23 cellular contexts compared by ENCODE assay signal in the genomic region with DNA sequence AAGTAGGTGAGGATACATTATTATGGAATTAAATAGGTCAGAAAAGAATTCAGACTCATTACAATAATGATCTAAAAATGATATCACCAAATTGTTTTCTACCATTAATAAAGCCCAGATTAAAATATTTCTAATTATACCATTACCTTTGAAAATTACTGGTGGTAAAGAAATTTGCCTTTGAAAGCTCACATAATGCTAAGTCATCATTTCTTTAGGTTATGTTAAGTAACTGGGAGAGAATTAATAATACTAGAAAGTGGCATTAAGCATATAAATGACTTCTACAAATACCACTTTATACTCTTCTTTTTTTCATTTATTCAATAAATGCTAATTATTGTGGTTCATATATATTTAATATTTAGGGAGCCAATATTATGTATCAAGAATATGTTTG.
DNase-seq lines count a peak whose midpoint lies in the region; ATAC-seq, FAIRE-seq and TF ChIP-seq lines count a peak whose summit lies in the region.
"Had no signal": no experiment of that assay in that cellular context is flagged by ENCODE, and none has a peak within 500 bp of the region (broad histone marks: within the 10 kb centered on the region; RNA-seq: fewer than 3 reads in every experiment).

No MANE protein-coding gene starts in this region.

- no peak overlapping the region for H4K91ac ChIP-seq in IMR-90 (ENCODE audit: insufficient read depth, low read depth, low read length)
- no peak overlapping the region for H4K91ac ChIP-seq in H1 (replicated peaks; ENCODE audit: insufficient read length, low read length)

- no peaks in the 10 kb centered on the region for H3K9me1 ChIP-seq in IMR-90 (ENCODE audit: insufficient read depth, low read length)

- H3K23ac ChIP-seq in IMR-90 (ENCODE audit: low read depth, low read length) (no peak overlapping the region), H1 (ENCODE audit: insufficient read length) (no peak overlapping the region)

- TF ChIP-seq POLR2A in A549 (IDR thresholded peaks at IDR 0.05; ENCODE audit: low read length) = no peak
- TF ChIP-seq POLR2A in IMR-90 (IDR thresholded peaks at IDR 0.05; ENCODE audit: low read depth, low read length) = no peak
- no peak for TF ChIP-seq POLR2A in H1 (IDR thresholded peaks at IDR 0.05; ENCODE audit: control extremely low read depth in 1 of 2, low read depth in 2 of 2, low read length in 2 of 2)

- dilution Hi-C loops in IMR-90 (cut with HindIII; ENCODE audit: low sequenced_read_pairs, unreplicated experiment) = no loop called here

- H3K4me3 Mint-ChIP-seq in MCF 10A (ENCODE audit: unreplicated experiment) = no peak overlapping the region
- H3K4me3 Mint-ChIP-seq: B cell; CD4-positive, alpha-beta T cell; CD8-positive, alpha-beta T cell had no signal

- H2AFZ ChIP-seq in IMR-90 (replicated peaks; ENCODE audit: low read length, poor library complexity) (no peak overlapping the region), H1 (ENCODE audit: low read length) (no peak overlapping the region)

- FAIRE-seq in A549 (lab: Jason Lieb, UNC) (no peak), H1 (lab: Jason Lieb, UNC) (no peak)
- FAIRE-seq: A204.1, D721Med, GM12878, GM12892, GM18507, GM19239 had no signal

- H2BK15ac ChIP-seq in IMR-90 (ENCODE audit: low read depth, low read length) (no peak overlapping the region), H1 (ENCODE audit: low read length) (no peak overlapping the region)

- DNase-seq in A549 (ENCODE audit: low read depth in 1 of 2, low spot score in 1 of 2) (no peak), IMR-90 (no peak), H1 (ENCODE audit: low read depth in 1 of 2, low spot score in 2 of 2) (no peak), anterior cingulate cortex (lab: John Stamatoyannopoulos, UW) (no peak), DMS79 (lab: John Stamatoyannopoulos, UW) (no peak), MCF 10A (ENCODE audit: unreplicated experiment) (no peak)
- DNase-seq: 8988T; AML-193; Calu3; CD4-positive, alpha-beta T cell; CD8-positive, alpha-beta T cell; DND-41; EL; GDM1 had no signal

- no peaks in the 10 kb centered on the region for H3K9me3 Mint-ChIP-seq in MCF 10A (ENCODE audit: unreplicated experiment)
- H3K9me3 Mint-ChIP-seq: CD4-positive, alpha-beta T cell had no signal

- no peak overlapping the region for H3K27ac Mint-ChIP-seq in MCF 10A (ENCODE audit: low read depth, unreplicated experiment)
- H3K27ac Mint-ChIP-seq: B cell; CD4-positive, alpha-beta T cell; CD8-positive, alpha-beta T cell had no signal

- no peak overlapping the region for H4K8ac ChIP-seq in IMR-90 (ENCODE audit: low read depth in 2 of 2, low read length in 2 of 2)
- no peak overlapping the region for H4K8ac ChIP-seq in H1 (ENCODE audit: extremely low read depth, insufficient read depth, low read length)

- H3K36me3 ChIP-seq in IMR-90 (ENCODE audit: control insufficient read depth, insufficient read depth, low read length) (no peaks in the 10 kb centered on the region), H1 (ENCODE audit: control insufficient read depth in 2 of 4, insufficient read depth in 4 of 4, low read length in 3 of 4) (no peaks in the 10 kb centered on the region)
- H3K36me3 ChIP-seq: BLaER1 treated with 17β-estradiol and CSF1 and Interleukin-3, amounts not matched to agents 10 nM and 100 nM had no signal

- H3K23me2 ChIP-seq in H1 (ENCODE audit: low read depth, low read length) = no peaks in the 10 kb centered on the region

- H3K4ac ChIP-seq in IMR-90 (ENCODE audit: low read depth, low read length) (no peak overlapping the region), H1 (replicated peaks; ENCODE audit: insufficient read length, low read depth, low read length) (no peak overlapping the region)

- POLR2A ChIA-PET in A549 (lab: Yijun Ruan, JAX) = no interaction called here
- POLR2A ChIA-PET in IMR-90 (lab: Charles Lee; ENCODE audit: unreplicated experiment) = no interaction called here
- POLR2A ChIA-PET in H1 (lab: Charles Lee; ENCODE audit: partially characterized antibody) = no interaction called here
- POLR2A ChIA-PET in MCF 10A (lab: Yijun Ruan, JAX) = interaction anchor here (1.1 kb wide), 1 partner anchor 38 kb away, joined by 3 read pairs; no protein-coding TSS in a partner anchor

- BruUV-seq in IMR-90 (replicated peaks; lab: Mats Ljungman, UMichigan) (no TSS peak), MCF 10A (replicated peaks; lab: Mats Ljungman, UMichigan) (no TSS peak)

- H2BK20ac ChIP-seq in IMR-90 (ENCODE audit: low read depth, low read length) (no peak overlapping the region), H1 (ENCODE audit: low read length) (no peak overlapping the region)

- H2BK120ac ChIP-seq in IMR-90 (ENCODE audit: low read depth, low read length) = no peak overlapping the region
- no peak overlapping the region for H2BK120ac ChIP-seq in H1 (replicated peaks; ENCODE audit: low read depth, low read length)

- ATAC-seq in A549 (no peak), IMR-90 (ENCODE audit: low read depth) (no peak)
- ATAC-seq: CD8-positive, alpha-beta T cell; GM12878 had no signal

- H3K4me2 ChIP-seq in A549 = no peak overlapping the region
- no peak overlapping the region for H3K4me2 ChIP-seq in IMR-90 (ENCODE audit: low read depth, low read length)
- no peak overlapping the region for H3K4me2 ChIP-seq in H1 (ENCODE audit: insufficient read depth in 1 of 2, low read depth in 2 of 2, low read length in 2 of 2)
- H3K4me2 ChIP-seq: BLaER1 treated with 17β-estradiol and CSF1 and Interleukin-3, amounts not matched to agents 10 nM and 100 nM had no signal

- no peak for TF ChIP-seq CTCF in A549 (IDR thresholded peaks at IDR 0.05)
- TF ChIP-seq CTCF in IMR-90 (conservative IDR thresholded peaks at IDR 0.05; ENCODE audit: low read depth, low read length) = no peak
- TF ChIP-seq CTCF in H1 (IDR thresholded peaks at IDR 0.05; ENCODE audit: control extremely low read depth in 1 of 3, insufficient read depth in 1 of 3, low read depth in 1 of 3, low read length in 3 of 3) = no peak
- TF ChIP-seq CTCF in MCF 10A (IDR thresholded peaks at IDR 0.05; ENCODE audit: unreplicated experiment) = no peak

- H3K4me1 ChIP-seq in A549 (no peaks in the 10 kb centered on the region), IMR-90 (ENCODE audit: control insufficient read depth, insufficient read depth, low read length) (no peaks in the 10 kb centered on the region), H1 (replicated peaks in 1 of 4; ENCODE audit: control insufficient read depth in 3 of 4, insufficient read depth in 4 of 4, low read length in 3 of 4) (no peaks in the 10 kb centered on the region)
- H3K4me1 ChIP-seq: BLaER1 treated with 17β-estradiol and CSF1 and Interleukin-3, amounts not matched to agents 10 nM and 100 nM had no signal

- H3K56ac ChIP-seq in IMR-90 (ENCODE audit: extremely low read depth, insufficient read depth, low read length) (no peak overlapping the region), H1 (replicated peaks; ENCODE audit: insufficient read length, low read depth, low read length) (no peak overlapping the region)

- no peak overlapping the region for H3K14ac ChIP-seq in IMR-90 (replicated peaks; ENCODE audit: low read depth, low read length)
- H3K14ac ChIP-seq in H1 (ENCODE audit: insufficient read length) = no peak overlapping the region

- H3K27ac ChIP-seq in A549 (no peak overlapping the region), IMR-90 (ENCODE audit: insufficient read depth, low read length) (no peak overlapping the region), H1 (ENCODE audit: low read depth, low read length) (no peak overlapping the region)
- H3K27ac ChIP-seq: BLaER1 treated with 17β-estradiol and CSF1 and Interleukin-3, amounts not matched to agents 10 nM and 100 nM; C4-2B had no signal

- H3K79me1 ChIP-seq in IMR-90 (ENCODE audit: low read depth in 1 of 2, low read length in 2 of 2) (no peaks in the 10 kb centered on the region), H1 (ENCODE audit: low read depth, low read length) (no peaks in the 10 kb centered on the region)

- H3K18ac ChIP-seq in IMR-90 (ENCODE audit: low read depth, low read length) (no peak overlapping the region), H1 (ENCODE audit: extremely low read depth, low read length) (no peak overlapping the region)

- H2AK5ac ChIP-seq in IMR-90 (ENCODE audit: low read depth, low read length) (no peak overlapping the region), H1 (ENCODE audit: low read depth, low read length) (no peak overlapping the region)

- no peaks in the 10 kb centered on the region for H3K27me3 Mint-ChIP-seq in MCF 10A (ENCODE audit: insufficient read depth, unreplicated experiment)
- H3K27me3 Mint-ChIP-seq: B cell; CD4-positive, alpha-beta T cell had no signal

- H2BK12ac ChIP-seq in H1 (ENCODE audit: low read depth, low read length) = no peak overlapping the region

- H3K27me3 ChIP-seq in IMR-90 (ENCODE audit: control insufficient read depth, insufficient read depth, low read length) (no peaks in the 10 kb centered on the region), H1 (replicated peaks in 1 of 4; ENCODE audit: control insufficient read depth in 3 of 4, extremely low read depth in 1 of 4, insufficient read depth in 3 of 4, low read length in 3 of 4) (no peaks in the 10 kb centered on the region)
- H3K27me3 ChIP-seq: BLaER1 treated with 17β-estradiol and CSF1 and Interleukin-3, amounts not matched to agents 10 nM and 100 nM had no signal

- H3K4me3 ChIP-seq in A549 (no peak overlapping the region), IMR-90 (ENCODE audit: insufficient read depth, low read depth, low read length) (no peak overlapping the region), H1 (ENCODE audit: extremely low read depth in 1 of 4, insufficient read depth in 2 of 4, low read depth in 3 of 4, low read length in 4 of 4) (no peak overlapping the region)
- H3K4me3 ChIP-seq: BLaER1 treated with 17β-estradiol and CSF1 and Interleukin-3, amounts not matched to agents 10 nM and 100 nM; GM12878 had no signal

- CTCF ChIA-PET in A549 (lab: Yijun Ruan, JAX) = no interaction called here
- CTCF ChIA-PET in IMR-90 (lab: Yijun Ruan, JAX) = no interaction called here
- CTCF ChIA-PET in H1 (lab: Charles Lee; ENCODE audit: partially characterized antibody) = no interaction called here
- CTCF ChIA-PET in MCF 10A (lab: Yijun Ruan, JAX) = interaction anchor here (0.6 to 0.9 kb wide), 2 partner anchors 15 to 343 kb away, joined by 3 read pairs; no protein-coding TSS in a partner anchor

- H3K9ac ChIP-seq in IMR-90 (ENCODE audit: low read depth, low read length) (no peak overlapping the region), H1 (replicated peaks in 1 of 4; ENCODE audit: extremely low read depth in 1 of 4, low read depth in 3 of 4, low read length in 3 of 4) (no peak overlapping the region)
- H3K9ac ChIP-seq: BLaER1 treated with 17β-estradiol and CSF1 and Interleukin-3, amounts not matched to agents 10 nM and 100 nM had no signal

- H3K36me3 Mint-ChIP-seq in MCF 10A (ENCODE audit: insufficient read depth, unreplicated experiment) = no peaks in the 10 kb centered on the region
- H3K36me3 Mint-ChIP-seq: CD8-positive, alpha-beta T cell had no signal

- H3K9me3 ChIP-seq in A549 = no peaks in the 10 kb centered on the region
- H3K9me3 ChIP-seq in IMR-90 (ENCODE audit: control insufficient read depth, insufficient read depth, low read length) = no peaks in the 10 kb centered on the region
- H3K9me3 ChIP-seq in H1 (ENCODE audit: insufficient read depth in 2 of 2, low read depth in 1 of 2, low read length in 1 of 2) = no peaks in the 10 kb centered on the region
- H3K9me3 ChIP-seq: BLaER1 treated with 17β-estradiol and CSF1 and Interleukin-3, amounts not matched to agents 10 nM and 100 nM had no signal

- no peak for TF ChIP-seq RAD21 in A549 (conservative IDR thresholded peaks at IDR 0.05 in 1 of 2, IDR thresholded peaks at IDR 0.05 in 1 of 2)
- TF ChIP-seq RAD21 in IMR-90 (IDR thresholded peaks at IDR 0.05; ENCODE audit: low read length) = no peak
- TF ChIP-seq RAD21 in H1 (IDR thresholded peaks at IDR 0.05 in 1 of 2, conservative IDR thresholded peaks at IDR 0.05 in 1 of 2; ENCODE audit: low read depth in 2 of 2, low read length in 2 of 2) = no peak

- H4K5ac ChIP-seq in IMR-90 (ENCODE audit: low read depth, low read length) (no peak overlapping the region), H1 (ENCODE audit: insufficient read length, low read depth, low read length) (no peak overlapping the region)

- H4K20me1 ChIP-seq in IMR-90 (ENCODE audit: insufficient read depth, low read length) (no peaks in the 10 kb centered on the region), H1 (replicated peaks in 1 of 2; ENCODE audit: control insufficient read depth in 1 of 2, insufficient read depth in 2 of 2, low read length in 2 of 2) (no peaks in the 10 kb centered on the region)
- H4K20me1 ChIP-seq: BLaER1 treated with 17β-estradiol and CSF1 and Interleukin-3, amounts not matched to agents 10 nM and 100 nM had no signal

- H3K79me2 ChIP-seq in H1 (ENCODE audit: control insufficient read depth in 1 of 2, insufficient read depth in 2 of 2, low read length in 2 of 2) = no peaks in the 10 kb centered on the region

- no peak overlapping the region for H2BK5ac ChIP-seq in IMR-90 (ENCODE audit: low read depth, low read length, poor library complexity, severe bottlenecking)
- no peak overlapping the region for H2BK5ac ChIP-seq in H1 (ENCODE audit: low read depth, low read length)

- in situ Hi-C loops in IMR-90 (cut with MboI; ENCODE audit: low sequenced_read_pairs) = no loop called here

- no peak overlapping the region for H2AK9ac ChIP-seq in IMR-90 (replicated peaks; ENCODE audit: low read depth, low read length, poor library complexity)

- H3K4me1 Mint-ChIP-seq in MCF 10A (ENCODE audit: insufficient read depth, unreplicated experiment) = no peaks in the 10 kb centered on the region
- H3K4me1 Mint-ChIP-seq: B cell had no signal

- intact Hi-C loops in IMR-90 (cut with micrococcal nuclease) (no loop called here), MCF 10A (cut with micrococcal nuclease) (no loop called here)

- TF ChIP-seq EP300 in A549 (IDR thresholded peaks at IDR 0.05) = no peak
- TF ChIP-seq EP300 in H1 (IDR thresholded peaks at IDR 0.05; ENCODE audit: borderline replicate concordance in 1 of 2, low read depth in 2 of 2, low read length in 2 of 2) = no peak
